ENCODE assay signal across 14 cellular contexts in genomic region chr1:34603594-34603993, GRCh38.
"Had no signal": no experiment of that assay in that cellular context is flagged by ENCODE, and none has a peak within 500 bp of the region (broad histone marks: within the 10 kb centered on the region; RNA-seq: fewer than 3 reads in every experiment).

No MANE protein-coding gene starts in this region.

- H3K36me3 Mint-ChIP-seq: naive B cell had no signal

- H3K4me3 Mint-ChIP-seq: naive B cell, nephron progenitor cell had no signal

- ATAC-seq: esophagus mucosa, heart left ventricle, left colon, left ventricle myocardium superior had no signal

- DNase-seq: cortex of kidney; dorsolateral prefrontal cortex; effector memory CD4-positive, alpha-beta T cell; heart left ventricle; hippocampal formation; left colon; left ventricle myocardium superior; mesendoderm; naive B cell; nephron progenitor cell; sigmoid colon; stimulated activated naive CD4-positive, alpha-beta T cell treated with Interleukin-2 at 50 U/mL for 16 hours; trophoblast cell had no signal

- H3K9me3 Mint-ChIP-seq: nephron progenitor cell had no signal

- H3K4me1 Mint-ChIP-seq: naive B cell had no signal
